In the genomic region with DNA sequence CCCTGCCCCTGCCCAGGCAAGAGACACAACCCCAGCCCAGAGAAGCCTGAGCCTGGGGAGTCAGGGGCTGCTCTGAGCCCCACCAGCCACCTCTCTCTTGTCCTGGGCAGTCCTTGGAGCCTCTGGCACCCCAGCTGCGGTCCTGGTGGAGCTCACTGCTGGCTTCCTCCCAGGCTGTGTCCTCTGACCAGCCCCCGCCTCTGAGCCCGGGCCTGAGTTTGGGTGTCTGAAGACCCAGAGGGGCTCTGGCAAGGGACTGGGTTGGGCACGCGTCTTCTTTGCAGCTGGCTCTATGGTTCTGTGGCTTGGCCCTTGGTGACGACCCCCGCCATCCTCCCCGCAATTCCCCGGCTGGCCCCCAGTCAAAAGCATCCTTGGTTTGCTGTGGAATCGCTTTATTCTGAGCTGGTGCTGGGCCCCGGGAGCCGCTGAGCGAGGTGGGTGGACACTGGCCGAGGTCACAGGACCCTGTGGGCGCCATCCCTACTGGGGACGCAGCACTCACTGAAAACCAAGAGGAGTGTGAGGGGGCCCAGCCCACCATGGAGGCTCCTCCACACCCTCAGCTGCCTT, we compare ENCODE assay signal across 35 cellular contexts. TPM values are rescaled to one million over a fixed set of nuclear protein-coding genes. Genes with fewer than 3 reads are reported as not detected.
"Had no signal": no experiment of that assay in that cellular context is flagged by ENCODE, and none has a peak within 500 bp of the region (broad histone marks: within the 10 kb centered on the region; RNA-seq: fewer than 3 reads in every experiment).

No MANE protein-coding gene starts in this region.

- DNase-seq: activated CD4-positive, alpha-beta T cell treated with anti-CD3 and anti-CD28 coated beads for 4 hours; activated CD4-positive, alpha-beta T cell treated with anti-CD3 and anti-CD28 coated beads, Interleukin-2, amount 50 U/mL, for 4 hours; activated naive CD4-positive, alpha-beta T cell; activated naive CD8-positive, alpha-beta T cell treated with anti-CD3 and anti-CD28 coated beads for 36 hours; activated T-cell treated with anti-CD3 and anti-CD28 coated beads for 4 hours; activated T-cell treated with anti-CD3 and anti-CD28 coated beads, Interleukin-2, amount 50 U/mL, for 72 hours; adrenal gland; aorta; body of pancreas; cortex of kidney; effector memory CD8-positive, alpha-beta T cell; erythroblast; hypothalamus; immature natural killer cell; kidney glomerular epithelial cell; naive thymus-derived CD8-positive, alpha-beta T cell; stimulated activated CD4-positive, alpha-beta T cell treated with anti-CD3 and anti-CD28 coated beads, Interleukin-4, amount 100 ng/mL, for 24 hours; stomach; SW 1271; T-helper 9 cell; tibial artery; upper lobe of right lung had no signal

- H3K36me3 ChIP-seq: adrenal gland, gastroesophageal sphincter, left lung, stomach, tibial artery, upper lobe of right lung had no signal

- FAIRE-seq: TTC549 had no signal

- H3K9me3 ChIP-seq: adrenal gland, body of pancreas, gastroesophageal sphincter, left lung, stomach, tibial artery, upper lobe of right lung had no signal

- H3K27ac ChIP-seq: adrenal gland, body of pancreas, left lung, skin epidermis, stomach, tibial artery, upper lobe of right lung, VCaP had no signal

- H3K4me3 ChIP-seq: adrenal gland, body of pancreas, left lung, skin epidermis, tibial artery, upper lobe of right lung had no signal

- ATAC-seq: activated T-cell treated with anti-CD3 and anti-CD28 coated beads, Interleukin-2, amount 50 U/mL, for 72 hours; effector memory CD8-positive, alpha-beta T cell; gastroesophageal sphincter; naive thymus-derived CD8-positive, alpha-beta T cell; sciatic nerve; stimulated activated effector memory CD8-positive, alpha-beta T cell treated with anti-CD3 and anti-CD28 coated beads, Interleukin-12 subunit alpha, Interleukin-12 subunit beta, amount 100 ng/mL, for 72 hours had no signal

RNA-seq across cellular contexts. Expression of a gene that starts 1.0 kb away (rescaled TPM):
- total RNA-seq: cerebellum, fibroblast of lung, lung microvascular endothelial cell, neural crest cell, osteoblast had no signal
- polyA plus RNA-seq: fibroblast of lung, immature natural killer cell had no signal

RNA-seq across cellular contexts. Expression of a gene that starts 4.6 kb away (rescaled TPM):
- total RNA-seq: activated naive CD8-positive, alpha-beta T cell treated with anti-CD3 and anti-CD28 coated beads for 36 hours; activated T-cell treated with anti-CD3 and anti-CD28 coated beads, Interleukin-2, amount 50 U/mL, for 72 hours; body of pancreas; cerebellum; fibroblast of lung; fibroblast of villous mesenchyme; lung microvascular endothelial cell; naive thymus-derived CD8-positive, alpha-beta T cell; neural crest cell; osteoblast had no signal
- polyA plus RNA-seq: fibroblast of lung; immature natural killer cell; naive thymus-derived CD8-positive, alpha-beta T cell had no signal

RNA-seq across cellular contexts. Expression of a gene that starts 14.3 kb away (rescaled TPM):
- total RNA-seq: activated naive CD8-positive, alpha-beta T cell treated with anti-CD3 and anti-CD28 coated beads for 36 hours; activated T-cell treated with anti-CD3 and anti-CD28 coated beads, Interleukin-2, amount 50 U/mL, for 72 hours; adrenal gland; aorta; body of pancreas; cerebellum; fibroblast of lung; fibroblast of villous mesenchyme; gastroesophageal sphincter; left lung; lung microvascular endothelial cell; neural crest cell; osteoblast; sciatic nerve; stomach; upper lobe of right lung had no signal
- polyA plus RNA-seq: adrenal gland; fibroblast of lung; naive thymus-derived CD8-positive, alpha-beta T cell; stomach had no signal

RNA-seq across cellular contexts. Expression of a gene that starts 20.6 kb away (rescaled TPM):
- total RNA-seq: activated naive CD8-positive, alpha-beta T cell treated with anti-CD3 and anti-CD28 coated beads for 36 hours; activated T-cell treated with anti-CD3 and anti-CD28 coated beads, Interleukin-2, amount 50 U/mL, for 72 hours; adrenal gland; aorta; body of pancreas; cerebellum; fibroblast of lung; fibroblast of villous mesenchyme; gastroesophageal sphincter; left lung; lung microvascular endothelial cell; naive thymus-derived CD8-positive, alpha-beta T cell; neural crest cell; osteoblast; sciatic nerve; stomach; upper lobe of right lung had no signal
- polyA plus RNA-seq: adrenal gland; fibroblast of lung; immature natural killer cell; naive thymus-derived CD8-positive, alpha-beta T cell; stomach had no signal

RNA-seq across cellular contexts. Expression of a gene that starts 31.4 kb away (rescaled TPM):
- total RNA-seq: osteoblast had no signal
